Comparison of ENCODE assay signal across 11 cellular contexts in genomic region chr15:26555898-26556297, GRCh38.
"Had no signal": no experiment of that assay in that cellular context is flagged by ENCODE, and none has a peak within 500 bp of the region (broad histone marks: within the 10 kb centered on the region; RNA-seq: fewer than 3 reads in every experiment).

No MANE protein-coding gene starts in this region.

- H3K36me3 ChIP-seq: HAP-1 had no signal

- H3K9me3 ChIP-seq: HAP-1 had no signal

- FAIRE-seq: H1, H54 had no signal

- H3K9ac ChIP-seq: GM23248 had no signal

- H3K4me2 ChIP-seq: GM23338 had no signal

- DNase-seq: GM23248, GOT3, H7, H9, HCEC 1CT, HFFc6 had no signal

- H2AFZ ChIP-seq: GM23248, GM23338 had no signal

- ATAC-seq: GM23338, HCT116 had no signal

- H3K27ac ChIP-seq: GM23248 had no signal

- H3K4me1 ChIP-seq: HAP-1 had no signal

- H3K4me3 ChIP-seq: GM23248, GM23338, HAP-1 had no signal
